Comparison of ENCODE assay signal across 8 cellular contexts in genomic region chr9:98808411-98808815, GRCh38. TPM values are rescaled to one million over a fixed set of nuclear protein-coding genes. Genes with fewer than 3 reads are reported as not detected.
A peak's percentile ranks its signal among the peaks of the same experiment; 100 is the strongest.
DNase-seq lines count a peak whose midpoint lies in the region; ATAC-seq and TF ChIP-seq lines count a peak whose summit lies in the region.

No MANE protein-coding gene starts in this region.

- H2AFZ ChIP-seq in IMR-90 (replicated peaks; ENCODE audit: low read length, poor library complexity): peak overlapping the region; percentile 90

- peak overlapping the region; percentile 50; the same call in 1 of the 2 replicates for H3K4me3 ChIP-seq in BJ (ENCODE audit: low read depth, low read length)
- peak overlapping the region; percentile 70 for H3K4me3 ChIP-seq in IMR-90 (ENCODE audit: insufficient read depth, low read depth, low read length)
- H3K4me3 ChIP-seq in mesodermal cell (ENCODE audit: extremely low read depth, insufficient read depth, low read length, poor library complexity, severe bottlenecking): peak overlapping the region; percentile 41
- H3K4me3 ChIP-seq in vagina: peak overlapping the region; percentile 42 to 63

- intact Hi-C loops in IMR-90 (cut with micrococcal nuclease) (no loop called here), vagina (cut with DNase I) (no loop called here)

- no peaks in the 10 kb centered on the region for H4K20me1 ChIP-seq in IMR-90 (ENCODE audit: insufficient read depth, low read length)

- no peaks in the 10 kb centered on the region for H3K9me3 ChIP-seq in IMR-90 (ENCODE audit: control insufficient read depth, insufficient read depth, low read length)
- H3K9me3 ChIP-seq in mesodermal cell (ENCODE audit: control insufficient read depth, low read length): no peaks in the 10 kb centered on the region
- no peaks in the 10 kb centered on the region for H3K9me3 ChIP-seq in vagina

- no peak for TF ChIP-seq RAD21 in IMR-90 (IDR thresholded peaks at IDR 0.05; ENCODE audit: low read length)

- CTCF ChIA-PET in BJ (lab: Yijun Ruan, JAX): interaction anchor here (0.6 to 1.4 kb wide), 4 partner anchors 13 to 349 kb away, joined by 3 read pairs; no protein-coding TSS in a partner anchor
- CTCF ChIA-PET in IMR-90 (lab: Yijun Ruan, JAX): interaction anchor here (1.3 kb wide), 1 partner anchor 10 kb away, joined by 3 read pairs; no protein-coding TSS in a partner anchor
- CTCF ChIA-PET in RWPE1 (lab: Yijun Ruan, JAX): interaction anchor here (1.0 kb wide), 1 partner anchor 12 kb away, joined by 6 read pairs; the partner anchor contains the start of gene ANKS6

- no peak overlapping the region for H3K4ac ChIP-seq in IMR-90 (ENCODE audit: low read depth, low read length)

- no peak overlapping the region for H3K14ac ChIP-seq in IMR-90 (replicated peaks; ENCODE audit: low read depth, low read length)

- H3K9me1 ChIP-seq in IMR-90 (ENCODE audit: insufficient read depth, low read length): peaks cover 6% of the 10 kb centered on the region

- H3K9ac ChIP-seq in IMR-90 (ENCODE audit: low read depth, low read length): peak overlapping the region; percentile 28; the same call in 1 of the 2 replicates

- peaks cover 22% of the 10 kb centered on the region for H3K4me1 ChIP-seq in IMR-90 (ENCODE audit: control insufficient read depth, insufficient read depth, low read length)
- H3K4me1 ChIP-seq in mesodermal cell (ENCODE audit: control insufficient read depth, insufficient read depth, low read length, poor library complexity, severe bottlenecking): peaks cover 14% of the 10 kb centered on the region
- H3K4me1 ChIP-seq in vagina: peaks cover 29% of the 10 kb centered on the region

- DNase-seq in BJ (ENCODE audit: low read depth) (no peak), IMR-90 (no peak), astrocyte of the hippocampus (ENCODE audit: low read depth, low spot score) (peak; percentile 28), vagina (ENCODE audit: extremely low spot score in 2 of 2) (no peak), RWPE1 (ENCODE audit: low spot score) (no peak)
- no peak for DNase-seq in stimulated activated CD4-positive, alpha-beta T cell treated with anti-CD3 and anti-CD28 coated beads, Interleukin-12 subunit alpha, Interleukin-12 subunit beta, amount 100 ng/mL, for 4 hours

- H3K23ac ChIP-seq in IMR-90 (ENCODE audit: low read depth, low read length): no peak overlapping the region

- H3K36me3 ChIP-seq in BJ (ENCODE audit: control insufficient read depth, insufficient read depth, low read length) (no peaks in the 10 kb centered on the region), IMR-90 (ENCODE audit: control insufficient read depth, insufficient read depth, low read length) (no peaks in the 10 kb centered on the region), mesodermal cell (ENCODE audit: control insufficient read depth, insufficient read depth, low read length) (no peaks in the 10 kb centered on the region), vagina (no peaks in the 10 kb centered on the region)

- H3K27ac ChIP-seq in IMR-90 (ENCODE audit: insufficient read depth, low read length): no peak overlapping the region
- H3K27ac ChIP-seq in mesodermal cell (ENCODE audit: low read depth, low read length, severe bottlenecking): no peak overlapping the region
- H3K27ac ChIP-seq in vagina: no peak overlapping the region
- H3K27ac ChIP-seq in RWPE1: no peak overlapping the region

- H4K5ac ChIP-seq in IMR-90 (ENCODE audit: low read depth, low read length): no peak overlapping the region

- H2BK5ac ChIP-seq in IMR-90 (ENCODE audit: low read depth, low read length, poor library complexity, severe bottlenecking): no peak overlapping the region

- H3K56ac ChIP-seq in IMR-90 (ENCODE audit: extremely low read depth, insufficient read depth, low read length): no peak overlapping the region

- TF ChIP-seq CTCF in BJ (IDR thresholded peaks at IDR 0.05; ENCODE audit: insufficient read depth, low read depth, low read length) (no peak), IMR-90 (conservative IDR thresholded peaks at IDR 0.05; ENCODE audit: low read depth, low read length) (no peak), vagina (IDR thresholded peaks at IDR 0.05) (no peak), RWPE1 (conservative IDR thresholded peaks at IDR 0.05; ENCODE audit: low read depth) (no peak)

- peak overlapping the region; percentile 70 for H2AK9ac ChIP-seq in IMR-90 (replicated peaks; ENCODE audit: low read depth, low read length, poor library complexity)

- H2AK5ac ChIP-seq in IMR-90 (ENCODE audit: low read depth, low read length): peak overlapping the region; percentile 18; the same call in 1 of the 2 replicates

- H4K8ac ChIP-seq in IMR-90 (ENCODE audit: low read depth in 2 of 2, low read length in 2 of 2): no peak overlapping the region

- no peak overlapping the region for H3K18ac ChIP-seq in IMR-90 (ENCODE audit: low read depth, low read length)

- dilution Hi-C loops in IMR-90 (cut with HindIII; ENCODE audit: low sequenced_read_pairs, unreplicated experiment): no loop called here

- no peaks in the 10 kb centered on the region for H3K79me1 ChIP-seq in IMR-90 (ENCODE audit: low read depth in 1 of 2, low read length in 2 of 2)

- H2BK15ac ChIP-seq in IMR-90 (ENCODE audit: low read depth, low read length): no peak overlapping the region

- no TSS peak for BruUV-seq in IMR-90 (replicated peaks; lab: Mats Ljungman, UMichigan)

- POLR2A ChIA-PET in BJ (lab: Charles Lee) (interaction anchor here (1.0 kb wide), 1 partner anchor 752 kb away, joined by 4 read pairs; the partner anchor contains the start of gene NANS), IMR-90 (lab: Charles Lee; ENCODE audit: unreplicated experiment) (no interaction called here), RWPE1 (lab: Yijun Ruan, JAX; ENCODE audit: low non-redundant PET) (no interaction called here)

- in situ Hi-C loops in IMR-90 (cut with MboI; ENCODE audit: low sequenced_read_pairs): no loop called here

- ATAC-seq in IMR-90 (ENCODE audit: low read depth) (no peak), HG03439 (IDR thresholded peaks at IDR 0.05; ENCODE audit: unreplicated experiment) (no peak)

- WGBS in IMR-90 (ENCODE audit: extremely low coverage in 2 of 2, insufficient read length in 1 of 2), 2 experiments: 60% methylated on average over 2 of the region's 17 CpGs; no CpG with 5 or more reads in 1 of the 2 experiments
- WGBS in mesodermal cell (ENCODE audit: insufficient coverage in 2 of 2), 2 experiments: 76 to 77% methylated on average over 12 to 13 of the region's 17 CpGs

- TF ChIP-seq POLR2A in IMR-90 (IDR thresholded peaks at IDR 0.05; ENCODE audit: low read depth, low read length) (no peak), vagina (IDR thresholded peaks at IDR 0.05) (no peak)

- H3K27me3 ChIP-seq in BJ (ENCODE audit: control insufficient read depth, insufficient read depth, low read length) (peaks cover 13% of the 10 kb centered on the region), IMR-90 (ENCODE audit: control insufficient read depth, insufficient read depth, low read length) (peaks cover 12% of the 10 kb centered on the region), vagina (no peaks in the 10 kb centered on the region)

- H2BK120ac ChIP-seq in IMR-90 (ENCODE audit: low read depth, low read length): no peak overlapping the region

- H4K91ac ChIP-seq in IMR-90 (ENCODE audit: insufficient read depth, low read depth, low read length): no peak overlapping the region

- H3K4me2 ChIP-seq in IMR-90 (ENCODE audit: low read depth, low read length): peak overlapping the region; percentile 96

- no peak overlapping the region for H2BK20ac ChIP-seq in IMR-90 (ENCODE audit: low read depth, low read length)

TF ChIP-seq in IMR-90, 13 proteins besides CTCF, POLR2A, EP300 and RAD21:
- TF ChIP-seq MAFK (IDR thresholded peaks at IDR 0.05; ENCODE audit: low read depth, low read length) (no peak), USF2 (IDR thresholded peaks at IDR 0.05; ENCODE audit: low read depth, low read length) (no peak), CEBPB (IDR thresholded peaks at IDR 0.05; ENCODE audit: low read depth, low read length) (no peak), FOS (IDR thresholded peaks at IDR 0.05; ENCODE audit: low read depth, low read length) (no peak), MAZ (IDR thresholded peaks at IDR 0.05; ENCODE audit: borderline replicate concordance, low read depth, low read length) (no peak), MXI1 (IDR thresholded peaks at IDR 0.05; ENCODE audit: borderline replicate concordance, low read depth, low read length) (no peak), BHLHE40 (IDR thresholded peaks at IDR 0.05; ENCODE audit: low read depth, low read length) (no peak), RCOR1 (IDR thresholded peaks at IDR 0.05; ENCODE audit: insufficient replicate concordance, low read length) (no peak)

RNA-seq across cellular contexts. Expression of gene GALNT12, which starts 0.9 kb away (rescaled TPM):
- polyA plus RNA-seq in BJ (2011; rRNA removed): 4.2 and 4.8 TPM in 2 replicates
- 1.3 and 3.1 TPM in 2 replicates for polyA minus RNA-seq in BJ (2011; rRNA and poly(A)+ RNA removed)
- 2.5 TPM in 2 replicates for total RNA-seq in IMR-90 (2012; rRNA removed)
- 2.0 and 2.3 TPM in 2 replicates for polyA plus RNA-seq in IMR-90 (2012; rRNA removed)
- polyA plus RNA-seq in IMR-90 (2012; cell fraction: cytosol; rRNA removed): 1.8 and 4.3 TPM in 2 replicates
- 2.1 and 6.0 TPM in 2 replicates for polyA plus RNA-seq in IMR-90 (2012; cell fraction: nucleus; rRNA removed; ENCODE audit: low replicate concordance)
- 7.0 TPM for polyA plus RNA-seq in mesodermal cell (2013, experiment 1 of 2)
- 6.6 TPM for polyA plus RNA-seq in mesodermal cell (2013, experiment 2 of 2)
- 5.4 TPM for total RNA-seq in vagina

RNA-seq across cellular contexts. Expression of gene ANKS6, which starts 12.1 kb away (rescaled TPM):
- 9.9 and 13.0 TPM in 2 replicates for polyA plus RNA-seq in BJ (2011; rRNA removed)
- 10.4 and 11.4 TPM in 2 replicates for polyA minus RNA-seq in BJ (2011; rRNA and poly(A)+ RNA removed)
- 8.6 and 9.0 TPM in 2 replicates for total RNA-seq in IMR-90 (2012; rRNA removed)
- polyA plus RNA-seq in IMR-90 (2012; rRNA removed): 23.6 and 24.0 TPM in 2 replicates
- polyA plus RNA-seq in IMR-90 (2012; cell fraction: cytosol; rRNA removed): 16.4 and 20.2 TPM in 2 replicates
- polyA plus RNA-seq in IMR-90 (2012; cell fraction: nucleus; rRNA removed; ENCODE audit: low replicate concordance): 78.2 and 92.5 TPM in 2 replicates
- polyA plus RNA-seq in mesodermal cell (2013, experiment 1 of 2): 23.0 TPM
- polyA plus RNA-seq in mesodermal cell (2013, experiment 2 of 2): 21.8 TPM
- total RNA-seq in vagina: 10.8 TPM
